18 cellular contexts compared by ENCODE assay signal in the genomic region with DNA sequence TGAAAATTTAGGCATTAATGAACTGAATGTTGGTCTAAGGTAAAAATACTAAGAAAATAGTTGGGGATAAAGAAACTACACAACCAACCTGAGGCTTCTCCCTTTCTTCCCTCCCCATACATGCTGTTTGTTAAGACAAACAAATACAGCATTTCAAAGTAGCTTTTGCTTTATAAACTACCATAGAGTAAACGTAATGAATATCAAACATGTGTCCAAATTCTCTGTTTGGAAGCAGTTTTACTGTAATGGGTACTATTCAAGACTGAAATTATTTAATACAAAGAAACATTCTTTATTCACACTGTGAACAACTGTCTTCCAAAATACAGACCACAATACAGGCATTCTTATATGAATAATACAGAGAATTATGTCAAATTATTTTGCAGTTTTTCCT. TPM values are rescaled to one million over a fixed set of nuclear protein-coding genes. Genes with fewer than 3 reads are reported as not detected.
DNase-seq lines count a peak whose midpoint lies in the region; ATAC-seq, FAIRE-seq and TF ChIP-seq lines count a peak whose summit lies in the region.
"Had no signal": no experiment of that assay in that cellular context is flagged by ENCODE, and none has a peak within 500 bp of the region (broad histone marks: within the 10 kb centered on the region; RNA-seq: fewer than 3 reads in every experiment).

No MANE protein-coding gene starts in this region.

- no peak for TF ChIP-seq CTCF in D721Med (IDR thresholded peaks at IDR 0.05; ENCODE audit: insufficient read depth, missing control alignments)
- TF ChIP-seq CTCF in WERI-Rb-1 (IDR thresholded peaks at IDR 0.05; ENCODE audit: low read depth, low read length): no peak
- TF ChIP-seq CTCF in esophagus squamous epithelium (IDR thresholded peaks at IDR 0.05): no peak
- no peak for TF ChIP-seq CTCF in osteoblast (IDR thresholded peaks at IDR 0.05; ENCODE audit: extremely low read depth, low read depth, low read length)

- WGBS in esophagus squamous epithelium, 2 donors: 48 to 77% methylated on average over 1 of the region's 1 CpG

- no peaks in the 10 kb centered on the region for H3K9me3 ChIP-seq in WERI-Rb-1 (ENCODE audit: severe bottlenecking)
- H3K9me3 ChIP-seq in esophagus squamous epithelium: no peaks in the 10 kb centered on the region
- H3K9me3 ChIP-seq in osteoblast (ENCODE audit: low read depth, low read length): no peaks in the 10 kb centered on the region
- H3K9me3 ChIP-seq: gastrocnemius medialis had no signal

- ATAC-seq in GM18907 (IDR thresholded peaks at IDR 0.05; ENCODE audit: unreplicated experiment): no peak
- ATAC-seq: stimulated activated memory B cell treated with anti-CD40 and anti-IgM and Interleukin-4, amounts not matched to agents 10 μg/mL and 1 μg/mL and 100 μg/mL, for 72 hours had no signal

- peak overlapping the region; percentile 71 for H3K4me2 ChIP-seq in osteoblast (ENCODE audit: insufficient read depth, low read length)

- intact Hi-C loops in esophagus squamous epithelium (cut with DNase I): no loop called here

- peaks cover 4 to 28% (median 8%) of the 10 kb centered on the region in 3 donors for H3K4me1 ChIP-seq in esophagus squamous epithelium
- H3K4me1 ChIP-seq in osteoblast (ENCODE audit: insufficient read depth, low read length): peaks cover 54% of the 10 kb centered on the region

- no peaks in the 10 kb centered on the region for H3K27me3 ChIP-seq in WERI-Rb-1 (ENCODE audit: insufficient read depth, low read depth, severe bottlenecking)
- H3K27me3 ChIP-seq in esophagus squamous epithelium: no peaks in the 10 kb centered on the region
- no peaks in the 10 kb centered on the region for H3K27me3 ChIP-seq in osteoblast (ENCODE audit: insufficient read depth, low read length)
- H3K27me3 ChIP-seq: gastrocnemius medialis had no signal

- no peaks in the 10 kb centered on the region for H4K20me1 ChIP-seq in osteoblast (ENCODE audit: insufficient read depth, low read length)

- no peak overlapping the region for H3K4me3 ChIP-seq in WERI-Rb-1 (ENCODE audit: low read depth, low read length)
- H3K4me3 ChIP-seq in esophagus squamous epithelium: no peak overlapping the region
- no peak overlapping the region for H3K4me3 ChIP-seq in osteoblast (ENCODE audit: insufficient read depth, low read length)
- H3K4me3 ChIP-seq: gastrocnemius medialis had no signal

- H3K79me2 ChIP-seq in osteoblast (ENCODE audit: insufficient read depth, low read length): peaks cover 47% of the 10 kb centered on the region

- peak; percentile 67 for FAIRE-seq in D721Med (lab: Jason Lieb, UNC)
- FAIRE-seq: GM12892 had no signal

- DNase-seq in D721Med (ENCODE audit: insufficient read length, low spot score): no peak
- no peak for DNase-seq in WERI-Rb-1
- DNase-seq in esophagus squamous epithelium (lab: John Stamatoyannopoulos, UW): no peak
- no peak for DNase-seq in osteoblast (ENCODE audit: insufficient read length, low spot score, missing footprints)
- no peak for DNase-seq in hippocampal formation (lab: John Stamatoyannopoulos, UW)
- no peak for DNase-seq in NCI-H2107 treated with DMSO at 0.1 percent for 48 hours (lab: John Stamatoyannopoulos, UW; ENCODE audit: unreplicated experiment)
- no peak for DNase-seq in kidney glomerular epithelial cell (lab: John Stamatoyannopoulos, UW)
- DNase-seq: cortex of kidney; DND-41; gastrocnemius medialis; NCI-H1436 treated with DMSO at 0.1 percent for 48 hours; NCI-H774; posterior cingulate gyrus; SIG-M5; stimulated activated CD4-positive, alpha-beta T cell treated with anti-CD3 and anti-CD28 coated beads, Interleukin-2, amount 100 ng/mL, for 48 hours had no signal

- no peak overlapping the region for H2AFZ ChIP-seq in osteoblast (ENCODE audit: low read length)

- H3K27ac ChIP-seq in WERI-Rb-1 (0 out of 2 replicates have a peak overlapping the region, but pooled peaks have one; percentile 0), esophagus squamous epithelium (peak overlapping the region; percentile 33 to 69 (median 49)), osteoblast (ENCODE audit: low read depth, low read length) (peak overlapping the region; percentile 79)
- H3K27ac ChIP-seq: gastrocnemius medialis had no signal

- no peak for TF ChIP-seq POLR2A in esophagus squamous epithelium (IDR thresholded peaks at IDR 0.05)

- H3K36me3 ChIP-seq in WERI-Rb-1 (peaks cover 36% of the 10 kb centered on the region), esophagus squamous epithelium (peaks cover 0 to 24% (median 0%) of the 10 kb centered on the region in 3 donors), osteoblast (ENCODE audit: insufficient read depth, low read length) (no peaks in the 10 kb centered on the region)

RNA-seq across cellular contexts. Expression of a gene that starts 52.0 kb away (rescaled TPM):
- 10 to 100 TPM; 19.9 to 52.9 (median 37.8) TPM for total RNA-seq in esophagus squamous epithelium
- total RNA-seq in osteoblast: 47.8 and 50.1 TPM in 2 replicates

Comparison
In these comparisons a context has a peak if more than half of its experiments do, and no peak if none do; other contexts are left out.
1. H3K27ac ChIP-seq: peak in every context shown above with its lines; median percentile 79 in osteoblast; 49 in esophagus squamous epithelium; 0 in WERI-Rb-1.